In the genomic region with DNA sequence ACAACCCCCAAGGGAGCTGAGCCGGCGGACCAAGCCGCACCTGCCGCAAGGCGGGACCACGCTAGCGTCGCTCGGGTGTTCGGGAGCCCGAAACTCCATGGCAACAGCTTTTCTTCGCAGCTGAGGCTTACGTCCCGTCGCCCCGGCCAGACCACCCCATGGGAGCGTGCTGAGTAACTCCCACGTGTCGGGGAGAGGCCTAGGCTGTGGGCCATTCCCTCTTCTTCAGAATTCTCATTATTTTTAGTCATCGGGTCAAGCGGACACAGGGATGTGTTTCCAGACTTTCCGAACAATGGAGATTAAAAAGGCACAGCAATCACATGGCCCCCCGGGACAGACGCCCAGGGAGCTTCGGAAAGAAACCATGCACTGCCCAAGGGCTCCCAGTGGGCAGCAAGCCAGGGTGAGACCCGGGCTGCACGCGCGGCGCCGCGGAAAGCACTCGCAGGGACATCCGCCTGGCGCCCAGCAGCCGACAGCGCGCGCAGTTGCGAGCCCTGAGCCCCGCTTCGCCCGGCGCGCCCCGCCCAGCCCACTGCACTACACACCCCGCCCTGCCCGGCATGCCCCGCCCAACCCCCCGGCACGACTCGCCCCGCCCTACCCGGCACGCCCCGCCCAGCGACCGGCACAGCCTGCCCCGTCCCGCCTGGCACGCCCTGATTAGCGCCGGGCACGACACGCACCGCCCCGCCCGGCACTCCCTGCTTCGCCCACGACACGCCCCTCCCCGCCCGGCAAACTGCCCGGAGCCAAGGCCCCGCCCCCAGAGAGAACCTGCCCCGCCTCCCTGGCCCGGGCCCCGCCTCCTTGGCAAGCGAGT, we compare ENCODE assay signal across 1 cellular context.
TF ChIP-seq lines count a peak whose summit lies in the region.

No MANE protein-coding gene starts in this region.

TF ChIP-seq in HepG2, 621 proteins besides CTCF, POLR2A, EP300 and RAD21 (continued from another document):
- TF ChIP-seq RFX3 (CRISPR knock-in tag; IDR thresholded peaks at IDR 0.05) (no peak; the same call in 1 of the 2 replicates), ETV6 (CRISPR knock-in tag; conservative IDR thresholded peaks at IDR 0.05) (0 out of 2 replicates have a peak, but pooled peaks have one; percentile 42), NKX3-1 (CRISPR knock-in tag; IDR thresholded peaks at IDR 0.05) (no peak; the same call in 1 of the 2 replicates), CCAR2 (optimal IDR thresholded peaks at IDR 0.05; ENCODE audit: low read depth, low read length) (no peak), ZKSCAN8 (CRISPR knock-in tag; IDR thresholded peaks at IDR 0.05; ENCODE audit: borderline replicate concordance) (no peak), ZNF839 (CRISPR knock-in tag; IDR thresholded peaks at IDR 0.05; ENCODE audit: borderline replicate concordance) (no peak), ZNF883 (CRISPR knock-in tag; IDR thresholded peaks at IDR 0.05; ENCODE audit: not compliant biosample characterization) (peak; percentile 52), ZNF652 (CRISPR knock-in tag; IDR thresholded peaks at IDR 0.05; ENCODE audit: borderline replicate concordance, low read depth) (no peak), ZIK1 (CRISPR knock-in tag; IDR thresholded peaks at IDR 0.05; ENCODE audit: borderline replicate concordance, low read depth) (no peak), ZNF496 (CRISPR knock-in tag; IDR thresholded peaks at IDR 0.05; ENCODE audit: insufficient replicate concordance) (no peak), PRDM10 (CRISPR knock-in tag; IDR thresholded peaks at IDR 0.05; ENCODE audit: low read depth) (no peak), BRF2 (CRISPR knock-in tag; IDR thresholded peaks at IDR 0.05) (no peak), POLR2G (IDR thresholded peaks at IDR 0.05; ENCODE audit: low read depth, low read length) (peak; percentile 55; the same call in 1 of the 2 replicates), REPIN1 (CRISPR knock-in tag; IDR thresholded peaks at IDR 0.05; ENCODE audit: borderline replicate concordance, low read depth) (peak; percentile 56; the same call in 1 of the 2 replicates)
